In genomic region chr1:32481793-32482192, GRCh38 we compare ENCODE assay signal across 8 cellular contexts. TPM values are rescaled to one million over a fixed set of nuclear protein-coding genes. Genes with fewer than 3 reads are reported as not detected.
DNase-seq lines count a peak whose midpoint lies in the region; FAIRE-seq and TF ChIP-seq lines count a peak whose summit lies in the region.
"Not testable (repeated sequence)": the region's sequence is repeated elsewhere in the genome, so short reads cannot be mapped to it uniquely, and the experiment has no call there.
"Had no signal": no experiment of that assay in that cellular context is flagged by ENCODE, and none has a peak within 500 bp of the region (broad histone marks: within the 10 kb centered on the region; RNA-seq: fewer than 3 reads in every experiment).

No MANE protein-coding gene starts in this region.

- H3K27me3 ChIP-seq in uterus, result not testable (repeated sequence)

- not testable (repeated sequence) for H3K27ac ChIP-seq in HEK293 (ENCODE audit: extremely low read depth, low read depth, low read length)
- peak overlapping the region; percentile 30 to 46 for H3K27ac ChIP-seq in uterus

- POLR2A ChIA-PET in HEK293 (lab: Yijun Ruan, JAX), result not testable (repeated sequence)

- H3K9me3 ChIP-seq in HEK293 (ENCODE audit: control insufficient read depth, insufficient read depth, low read depth, low read length); uterus: not testable (repeated sequence)

- intact Hi-C loops in uterus (cut with DNase I; ENCODE audit: low total_unique reads), result not testable (repeated sequence)

- peak; percentile 12 for FAIRE-seq in endometrium (lab: Jason Lieb, UNC)

- not testable (repeated sequence) for H3K4me1 ChIP-seq in HEK293 (ENCODE audit: control insufficient read depth, insufficient read depth, low read length); uterus

- CTCF ChIA-PET in HEK293 (lab: Yijun Ruan, JAX), result interaction anchor here (0.6 to 1.7 kb wide), 4 partner anchors 38 to 504 kb away, joined by 3 to 7 read pairs (median 4); no protein-coding TSS in a partner anchor

- not testable (repeated sequence) for TF ChIP-seq POLR2A in uterus (IDR thresholded peaks at IDR 0.05)

- DNase-seq in fibroblast of villous mesenchyme (ENCODE audit: low read depth) (peak; percentile 33), mesenteric fat pad (ENCODE audit: low spot score) (peak; percentile 5)
- DNase-seq in uterus, result not testable (repeated sequence)

- peaks cover 0 to 13% of the 10 kb centered on the region in 2 experiments; a peak in 2 of 3 replicates for H3K36me3 ChIP-seq in HEK293 (ENCODE audit: control insufficient read depth in 2 of 2, insufficient read depth in 1 of 2, low read length in 2 of 2)
- H3K36me3 ChIP-seq in uterus, result not testable (repeated sequence)

- H3K4me3 ChIP-seq in HEK293 (ENCODE audit: low read depth, low read length); fibroblast of villous mesenchyme (ENCODE audit: low read depth, low read length); uterus: not testable (repeated sequence)

- TF ChIP-seq CTCF in HEK293 (tag by site-specific recombination; IDR thresholded peaks at IDR 0.05); fibroblast of villous mesenchyme (IDR thresholded peaks at IDR 0.05; ENCODE audit: insufficient read depth, low read depth, low read length); uterus (IDR thresholded peaks at IDR 0.05): not testable (repeated sequence)

TF ChIP-seq in HEK293, 187 proteins besides CTCF, POLR2A, EP300 and RAD21:
- peak; percentile 72; the same call in 1 of the 2 replicates for TF ChIP-seq ZNF362 (tag by site-specific recombination; IDR thresholded peaks at IDR 0.05)
- TF ChIP-seq ATF2 (tag by site-specific recombination; IDR thresholded peaks at IDR 0.05; ENCODE audit: low read depth), result peak; percentile 12; the same call in 1 of the 2 replicates
- TF ChIP-seq IKZF3 (tag by site-specific recombination; IDR thresholded peaks at IDR 0.05), result peak; percentile 8; the same call in 1 of the 2 replicates
- TF ChIP-seq ZEB2 (tag by site-specific recombination; IDR thresholded peaks at IDR 0.05), result peak; percentile 82
- 0 out of 2 replicates have a peak, but pooled peaks have one; percentile 19 for TF ChIP-seq ZNF629 (tag by site-specific recombination; IDR thresholded peaks at IDR 0.05)
- TF ChIP-seq ZNF366 (tag by site-specific recombination; conservative IDR thresholded peaks at IDR 0.05), result 0 out of 2 replicates have a peak, but pooled peaks have one; percentile 41
- TF ChIP-seq YY2 (tag by site-specific recombination; IDR thresholded peaks at IDR 0.05), result peak; percentile 21; the same call in 1 of the 2 replicates

RNA-seq across cellular contexts. Expression of gene ZBTB8B, which starts 16.9 kb away (rescaled TPM):
- total RNA-seq in fibroblast of villous mesenchyme, result not detected in 2 replicates
- total RNA-seq in mesenteric fat pad, result not detected
- 1 to 10 TPM in 1 of 4 donors, under 1 TPM in 1, not detected in 2; 0.06 to 3.6 TPM for total RNA-seq in uterus
- total RNA-seq: Caco-2; CD4-positive, alpha-beta T cell; CD8-positive, alpha-beta T cell had no signal

RNA-seq across cellular contexts. Expression of gene ZBTB8A, which starts 57.4 kb away (rescaled TPM):
- total RNA-seq in fibroblast of villous mesenchyme (5.2 and 5.6 TPM in 2 replicates), mesenteric fat pad (6.8 TPM), uterus (10 to 100 TPM in 3 of 4 donors, 1 to 10 TPM in 1; 4.1 to 42.2 (median 17.2) TPM)
- total RNA-seq: CD4-positive, alpha-beta T cell; CD8-positive, alpha-beta T cell had no signal
